1 cellular context compared by ENCODE assay signal in the genomic region with DNA sequence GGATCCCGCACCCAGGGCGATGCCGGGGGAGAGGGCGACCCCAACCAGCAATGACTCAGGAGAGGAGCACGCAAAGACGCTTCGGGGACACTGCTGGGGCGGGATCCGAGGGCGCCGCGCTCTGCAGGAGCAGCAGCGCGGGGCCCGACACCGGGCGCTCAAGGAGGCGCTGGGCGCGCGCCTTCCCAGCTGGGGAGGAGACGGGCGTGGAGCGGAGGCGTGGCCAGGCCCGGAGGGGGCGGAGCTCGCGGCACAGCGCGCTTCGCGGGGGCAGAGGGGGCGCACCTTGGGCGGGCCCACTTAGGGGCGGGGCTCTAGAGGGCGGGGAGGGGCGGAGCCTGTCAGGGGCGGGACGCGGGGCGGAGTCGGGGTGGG.
A peak's percentile ranks its signal among the peaks of the same experiment; 100 is the strongest.
TF ChIP-seq lines count a peak whose summit lies in the region.

No MANE protein-coding gene starts in this region.

TF ChIP-seq in H1, 55 proteins besides CTCF, POLR2A, EP300 and RAD21:
- TF ChIP-seq SP1 (IDR thresholded peaks at IDR 0.05; ENCODE audit: low read depth, low read length) (peak; percentile 45; the same call in 1 of the 2 replicates), TBP (IDR thresholded peaks at IDR 0.05; ENCODE audit: low read depth, low read length) (no peak), HDAC2 (IDR thresholded peaks at IDR 0.05; ENCODE audit: borderline replicate concordance in 1 of 2, low read depth in 2 of 2, low read length in 2 of 2) (peak in 1 of 2 experiments; percentile 23; a peak in 1 of 4 replicates), NANOG (IDR thresholded peaks at IDR 0.05; ENCODE audit: insufficient read depth, low read depth, low read length, poor library complexity, severe bottlenecking) (no peak), SIRT6 (IDR thresholded peaks at IDR 0.05; ENCODE audit: low read length) (no peak), MAFK (IDR thresholded peaks at IDR 0.05; ENCODE audit: low read depth, low read length) (no peak), BRCA1 (IDR thresholded peaks at IDR 0.05; ENCODE audit: low read depth, low read length) (no peak), HDAC6 (IDR thresholded peaks at IDR 0.05; ENCODE audit: low read depth, low read length) (no peak), EGR1 (IDR thresholded peaks at IDR 0.05; ENCODE audit: borderline replicate concordance, low read depth, low read length) (peak; percentile 34; the same call in 1 of the 2 replicates), RFX5 (IDR thresholded peaks at IDR 0.05; ENCODE audit: borderline replicate concordance, low read depth, low read length) (no peak), GABPA (IDR thresholded peaks at IDR 0.05; ENCODE audit: borderline replicate concordance, insufficient read depth, low read length) (no peak), PHF8 (conservative IDR thresholded peaks at IDR 0.05; ENCODE audit: low read depth, low read length) (peak; percentile 22; the same call in 1 of the 2 replicates), CREB1 (IDR thresholded peaks at IDR 0.05) (no peak), SAP30 (IDR thresholded peaks at IDR 0.05; ENCODE audit: insufficient read depth, insufficient replicate concordance, low read length) (no peak), TEAD4 (IDR thresholded peaks at IDR 0.05; ENCODE audit: low read depth, low read length) (no peak), BCL11A (IDR thresholded peaks at IDR 0.05; ENCODE audit: low read depth in 2 of 2, low read length in 2 of 2) (no peak), EZH2 (IDR thresholded peaks at IDR 0.05; ENCODE audit: low read depth, low read length, severe bottlenecking) (no peak), TCF12 (IDR thresholded peaks at IDR 0.05; ENCODE audit: low read depth, low read length) (no peak), POLR2AphosphoS5 (IDR thresholded peaks at IDR 0.05; ENCODE audit: low read depth, low read length) (no peak), CHD1 (IDR thresholded peaks at IDR 0.05; ENCODE audit: low read depth, low read length) (no peak), JUN (IDR thresholded peaks at IDR 0.05; ENCODE audit: low read depth, low read length) (no peak), CBX5 (IDR thresholded peaks at IDR 0.05; ENCODE audit: low read depth, low read length) (no peak), CHD2 (IDR thresholded peaks at IDR 0.05; ENCODE audit: low read length) (no peak), KDM4A (IDR thresholded peaks at IDR 0.05; ENCODE audit: low read depth, low read length, severe bottlenecking) (peak; percentile 44), SP4 (IDR thresholded peaks at IDR 0.05; ENCODE audit: low read length) (no peak), NRF1 (IDR thresholded peaks at IDR 0.05; ENCODE audit: low read depth, low read length) (no peak)
- TF ChIP-seq, protein P1, sequence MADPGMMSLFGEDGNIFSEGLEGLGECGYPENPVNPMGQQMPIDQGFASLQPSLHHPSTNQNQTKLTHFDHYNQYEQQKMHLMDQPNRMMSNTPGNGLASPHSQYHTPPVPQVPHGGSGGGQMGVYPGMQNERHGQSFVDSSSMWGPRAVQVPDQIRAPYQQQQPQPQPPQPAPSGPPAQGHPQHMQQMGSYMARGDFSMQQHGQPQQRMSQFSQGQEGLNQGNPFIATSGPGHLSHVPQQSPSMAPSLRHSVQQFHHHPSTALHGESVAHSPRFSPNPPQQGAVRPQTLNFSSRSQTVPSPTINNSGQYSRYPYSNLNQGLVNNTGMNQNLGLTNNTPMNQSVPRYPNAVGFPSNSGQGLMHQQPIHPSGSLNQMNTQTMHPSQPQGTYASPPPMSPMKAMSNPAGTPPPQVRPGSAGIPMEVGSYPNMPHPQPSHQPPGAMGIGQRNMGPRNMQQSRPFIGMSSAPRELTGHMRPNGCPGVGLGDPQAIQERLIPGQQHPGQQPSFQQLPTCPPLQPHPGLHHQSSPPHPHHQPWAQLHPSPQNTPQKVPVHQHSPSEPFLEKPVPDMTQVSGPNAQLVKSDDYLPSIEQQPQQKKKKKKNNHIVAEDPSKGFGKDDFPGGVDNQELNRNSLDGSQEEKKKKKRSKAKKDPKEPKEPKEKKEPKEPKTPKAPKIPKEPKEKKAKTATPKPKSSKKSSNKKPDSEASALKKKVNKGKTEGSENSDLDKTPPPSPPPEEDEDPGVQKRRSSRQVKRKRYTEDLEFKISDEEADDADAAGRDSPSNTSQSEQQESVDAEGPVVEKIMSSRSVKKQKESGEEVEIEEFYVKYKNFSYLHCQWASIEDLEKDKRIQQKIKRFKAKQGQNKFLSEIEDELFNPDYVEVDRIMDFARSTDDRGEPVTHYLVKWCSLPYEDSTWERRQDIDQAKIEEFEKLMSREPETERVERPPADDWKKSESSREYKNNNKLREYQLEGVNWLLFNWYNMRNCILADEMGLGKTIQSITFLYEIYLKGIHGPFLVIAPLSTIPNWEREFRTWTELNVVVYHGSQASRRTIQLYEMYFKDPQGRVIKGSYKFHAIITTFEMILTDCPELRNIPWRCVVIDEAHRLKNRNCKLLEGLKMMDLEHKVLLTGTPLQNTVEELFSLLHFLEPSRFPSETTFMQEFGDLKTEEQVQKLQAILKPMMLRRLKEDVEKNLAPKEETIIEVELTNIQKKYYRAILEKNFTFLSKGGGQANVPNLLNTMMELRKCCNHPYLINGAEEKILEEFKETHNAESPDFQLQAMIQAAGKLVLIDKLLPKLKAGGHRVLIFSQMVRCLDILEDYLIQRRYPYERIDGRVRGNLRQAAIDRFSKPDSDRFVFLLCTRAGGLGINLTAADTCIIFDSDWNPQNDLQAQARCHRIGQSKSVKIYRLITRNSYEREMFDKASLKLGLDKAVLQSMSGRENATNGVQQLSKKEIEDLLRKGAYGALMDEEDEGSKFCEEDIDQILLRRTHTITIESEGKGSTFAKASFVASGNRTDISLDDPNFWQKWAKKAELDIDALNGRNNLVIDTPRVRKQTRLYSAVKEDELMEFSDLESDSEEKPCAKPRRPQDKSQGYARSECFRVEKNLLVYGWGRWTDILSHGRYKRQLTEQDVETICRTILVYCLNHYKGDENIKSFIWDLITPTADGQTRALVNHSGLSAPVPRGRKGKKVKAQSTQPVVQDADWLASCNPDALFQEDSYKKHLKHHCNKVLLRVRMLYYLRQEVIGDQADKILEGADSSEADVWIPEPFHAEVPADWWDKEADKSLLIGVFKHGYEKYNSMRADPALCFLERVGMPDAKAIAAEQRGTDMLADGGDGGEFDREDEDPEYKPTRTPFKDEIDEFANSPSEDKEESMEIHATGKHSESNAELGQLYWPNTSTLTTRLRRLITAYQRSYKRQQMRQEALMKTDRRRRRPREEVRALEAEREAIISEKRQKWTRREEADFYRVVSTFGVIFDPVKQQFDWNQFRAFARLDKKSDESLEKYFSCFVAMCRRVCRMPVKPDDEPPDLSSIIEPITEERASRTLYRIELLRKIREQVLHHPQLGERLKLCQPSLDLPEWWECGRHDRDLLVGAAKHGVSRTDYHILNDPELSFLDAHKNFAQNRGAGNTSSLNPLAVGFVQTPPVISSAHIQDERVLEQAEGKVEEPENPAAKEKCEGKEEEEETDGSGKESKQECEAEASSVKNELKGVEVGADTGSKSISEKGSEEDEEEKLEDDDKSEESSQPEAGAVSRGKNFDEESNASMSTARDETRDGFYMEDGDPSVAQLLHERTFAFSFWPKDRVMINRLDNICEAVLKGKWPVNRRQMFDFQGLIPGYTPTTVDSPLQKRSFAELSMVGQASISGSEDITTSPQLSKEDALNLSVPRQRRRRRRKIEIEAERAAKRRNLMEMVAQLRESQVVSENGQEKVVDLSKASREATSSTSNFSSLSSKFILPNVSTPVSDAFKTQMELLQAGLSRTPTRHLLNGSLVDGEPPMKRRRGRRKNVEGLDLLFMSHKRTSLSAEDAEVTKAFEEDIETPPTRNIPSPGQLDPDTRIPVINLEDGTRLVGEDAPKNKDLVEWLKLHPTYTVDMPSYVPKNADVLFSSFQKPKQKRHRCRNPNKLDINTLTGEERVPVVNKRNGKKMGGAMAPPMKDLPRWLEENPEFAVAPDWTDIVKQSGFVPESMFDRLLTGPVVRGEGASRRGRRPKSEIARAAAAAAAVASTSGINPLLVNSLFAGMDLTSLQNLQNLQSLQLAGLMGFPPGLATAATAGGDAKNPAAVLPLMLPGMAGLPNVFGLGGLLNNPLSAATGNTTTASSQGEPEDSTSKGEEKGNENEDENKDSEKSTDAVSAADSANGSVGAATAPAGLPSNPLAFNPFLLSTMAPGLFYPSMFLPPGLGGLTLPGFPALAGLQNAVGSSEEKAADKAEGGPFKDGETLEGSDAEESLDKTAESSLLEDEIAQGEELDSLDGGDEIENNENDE (IDR thresholded peaks at IDR 0.05; ENCODE audit: insufficient replicate concordance, low read length), result no peak
- TF ChIP-seq, protein P2, sequence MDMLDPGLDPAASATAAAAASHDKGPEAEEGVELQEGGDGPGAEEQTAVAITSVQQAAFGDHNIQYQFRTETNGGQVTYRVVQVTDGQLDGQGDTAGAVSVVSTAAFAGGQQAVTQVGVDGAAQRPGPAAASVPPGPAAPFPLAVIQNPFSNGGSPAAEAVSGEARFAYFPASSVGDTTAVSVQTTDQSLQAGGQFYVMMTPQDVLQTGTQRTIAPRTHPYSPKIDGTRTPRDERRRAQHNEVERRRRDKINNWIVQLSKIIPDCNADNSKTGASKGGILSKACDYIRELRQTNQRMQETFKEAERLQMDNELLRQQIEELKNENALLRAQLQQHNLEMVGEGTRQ (IDR thresholded peaks at IDR 0.05; ENCODE audit: low read length), result no peak
TF ChIP-seq in H1: peak in this region for 5.
